33 cellular contexts compared by ENCODE assay signal in genomic region chr1:239317948-239318347, GRCh38.
DNase-seq lines count a peak whose midpoint lies in the region; ATAC-seq, FAIRE-seq and TF ChIP-seq lines count a peak whose summit lies in the region.
"Had no signal": no experiment of that assay in that cellular context is flagged by ENCODE, and none has a peak within 500 bp of the region (broad histone marks: within the 10 kb centered on the region; RNA-seq: fewer than 3 reads in every experiment).

No MANE protein-coding gene starts in this region.

- TF ChIP-seq CTCF in mucosa of descending colon (IDR thresholded peaks at IDR 0.05) (no peak), dorsolateral prefrontal cortex (IDR thresholded peaks at IDR 0.05 in 54 of 56, conservative IDR thresholded peaks at IDR 0.05 in 2 of 56; ENCODE audit: low read depth in 1 of 56, partially characterized antibody in 56 of 56) (no peak), GM10266 (IDR thresholded peaks at IDR 0.05; ENCODE audit: control insufficient read depth, insufficient read depth, low read depth, missing control alignments) (no peak)

- peak; percentile 84 for ATAC-seq in left colon
- peak; percentile 68 for ATAC-seq in mucosa of descending colon
- ATAC-seq in GM21619 (IDR thresholded peaks at IDR 0.05; ENCODE audit: unreplicated experiment) = no peak
- ATAC-seq: A549; CD8-positive, alpha-beta T cell had no signal

- 92 to 100% (median 100%) methylated on average over 1 of the region's 1 CpG for WGBS in small intestine, 3 donors

- H3K36me3 ChIP-seq in mucosa of descending colon (ENCODE audit: low read depth) (no peaks in the 10 kb centered on the region), small intestine (ENCODE audit: control insufficient read depth in 2 of 2, insufficient read depth in 2 of 2, low read length in 2 of 2) (no peaks in the 10 kb centered on the region)
- H3K36me3 ChIP-seq: BE2C; BLaER1; BLaER1 treated with 17β-estradiol and CSF1 and Interleukin-3, amounts not matched to agents 10 nM and 100 nM had no signal

- intact Hi-C loops in left colon (cut with DNase I, micrococcal nuclease) (no loop called here), mucosa of descending colon (cut with DNase I, micrococcal nuclease) (no loop called here), dorsolateral prefrontal cortex (cut with DNase I) (no loop called here)

- no peaks in the 10 kb centered on the region for H3K9me3 ChIP-seq in mucosa of descending colon
- H3K9me3 ChIP-seq in small intestine (ENCODE audit: control insufficient read depth, low read depth) = no peaks in the 10 kb centered on the region
- H3K9me3 ChIP-seq: A549; BE2C; BLaER1; BLaER1 treated with 17β-estradiol and CSF1 and Interleukin-3, amounts not matched to agents 10 nM and 100 nM had no signal

- H3K27ac ChIP-seq in small intestine (ENCODE audit: low read depth in 1 of 2, low read length in 1 of 2) = no peak overlapping the region
- no peak overlapping the region for H3K27ac ChIP-seq in dorsolateral prefrontal cortex
- H3K27ac ChIP-seq: 22Rv1; A549; BLaER1; BLaER1 treated with 17β-estradiol and CSF1 and Interleukin-3, amounts not matched to agents 10 nM and 100 nM; C4-2B had no signal

- FAIRE-seq in colon (lab: Jason Lieb, UNC) = peak; percentile 21
- FAIRE-seq in small intestine (lab: Jason Lieb, UNC) = peak; percentile 26
- FAIRE-seq: A549 had no signal

- H3K27me3 ChIP-seq in small intestine (ENCODE audit: control insufficient read depth in 2 of 2, insufficient read depth in 2 of 2, low read length in 2 of 2) (no peaks in the 10 kb centered on the region), dorsolateral prefrontal cortex (no peaks in the 10 kb centered on the region)
- H3K27me3 ChIP-seq: BE2C; BLaER1; BLaER1 treated with 17β-estradiol and CSF1 and Interleukin-3, amounts not matched to agents 10 nM and 100 nM had no signal

- H3K4me3 ChIP-seq in mucosa of descending colon (no peak overlapping the region), small intestine (ENCODE audit: low read depth in 1 of 2, low read length in 2 of 2) (no peak overlapping the region), dorsolateral prefrontal cortex (no peak overlapping the region)
- H3K4me3 ChIP-seq: A549; BLaER1; BLaER1 treated with 17β-estradiol and CSF1 and Interleukin-3, amounts not matched to agents 10 nM and 100 nM had no signal

- DNase-seq in left colon = no peak
- no peak for DNase-seq in mucosa of descending colon
- DNase-seq in small intestine = peak; percentile 65
- DNase-seq in dorsolateral prefrontal cortex = no peak
- no peak for DNase-seq in GM10266 (ENCODE audit: extremely low spot score)
- no peak for DNase-seq in NCI-H82 (lab: John Stamatoyannopoulos, UW)
- DNase-seq: 8988T; ACHN; AML-193; BE2C; C1 segment of cervical spinal cord; Caco-2; Calu3; CD4-positive, alpha-beta memory T cell; CD4-positive, alpha-beta T cell; CD4-positive, CD25-positive, alpha-beta regulatory T cell; CD8-positive, alpha-beta memory T cell; CD8-positive, alpha-beta T cell; COR-L47; DMS 273 treated with DMSO at 0.1 percent for 48 hours; DMS153; DMS53; DMS79; DMS79 treated with DMSO at 0.1 percent for 48 hours; DND-41; EL had no signal

- H3K4me1 ChIP-seq in mucosa of descending colon (ENCODE audit: low read depth) = no peaks in the 10 kb centered on the region
- H3K4me1 ChIP-seq in small intestine (ENCODE audit: control insufficient read depth in 2 of 2, insufficient read depth in 1 of 2, low read depth in 1 of 2, low read length in 1 of 2) = no peaks in the 10 kb centered on the region
- H3K4me1 ChIP-seq: A549; BE2C; BLaER1; BLaER1 treated with 17β-estradiol and CSF1 and Interleukin-3, amounts not matched to agents 10 nM and 100 nM; Caco-2 had no signal
